8 cellular contexts compared by ENCODE assay signal in the genomic region with DNA sequence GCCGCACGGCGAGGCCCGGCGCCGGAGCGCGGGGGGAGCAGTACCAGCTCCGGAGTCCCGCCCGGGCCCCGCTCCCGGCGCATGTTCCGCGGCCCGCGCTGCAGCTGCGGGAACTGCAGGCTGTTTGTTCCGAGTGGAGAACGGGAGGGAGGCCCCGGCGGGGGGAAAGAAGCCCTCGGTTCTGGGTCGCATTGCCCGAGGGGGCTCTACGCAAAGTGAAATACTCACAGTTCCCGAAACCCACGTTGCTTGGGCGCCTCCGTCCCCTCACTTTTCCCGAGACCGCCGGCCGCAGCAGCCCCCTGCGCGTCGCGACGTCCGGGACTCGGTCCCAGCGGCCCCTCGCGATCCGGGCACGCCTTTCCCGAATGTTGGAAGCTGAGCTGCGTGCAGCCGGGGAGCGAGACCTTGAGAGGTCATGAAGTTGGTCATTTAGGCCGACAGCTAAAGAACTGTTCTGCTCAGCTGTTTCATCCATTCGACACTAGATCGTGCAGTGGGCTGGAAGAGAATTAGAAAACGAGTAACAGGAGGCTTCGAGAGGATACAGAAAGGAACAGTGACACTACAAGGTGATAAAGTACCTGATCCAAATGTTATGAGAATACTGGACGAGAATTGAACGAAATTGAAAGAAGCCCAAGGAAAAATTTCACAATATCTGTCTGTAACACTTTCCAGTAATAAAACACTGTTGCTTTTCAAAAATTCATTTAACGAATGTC. TPM values are rescaled to one million over a fixed set of nuclear protein-coding genes. Genes with fewer than 3 reads are reported as not detected.
DNase-seq lines count a peak whose midpoint lies in the region; ATAC-seq and TF ChIP-seq lines count a peak whose summit lies in the region.

No MANE protein-coding gene starts in this region.

- H3K4me1 ChIP-seq in heart right ventricle: peaks cover 2 to 31% (median 20%) of the 10 kb centered on the region in 9 donors

- peak overlapping the region; percentile 63 to 97 (median 85) for H3K27ac ChIP-seq in heart right ventricle

- peaks cover 2% of the 10 kb centered on the region for H3K36me3 Mint-ChIP-seq in activated naive CD4-positive, alpha-beta T cell treated with anti-CD3 and anti-CD28 coated beads, Interleukin-2, amount 50 U/mL, for 24 hours

- H3K4me3 ChIP-seq in LNCaP clone FGC (ENCODE audit: low read depth, low read length) (peak overlapping the region; percentile 94), heart right ventricle (peak overlapping the region; percentile 43 to 99 (median 97))

- no peaks in the 10 kb centered on the region for H3K9me3 ChIP-seq in heart right ventricle

- TF ChIP-seq CTCF in LNCaP clone FGC (IDR thresholded peaks at IDR 0.05; ENCODE audit: control insufficient read depth, extremely low read depth, insufficient read depth) (no peak), heart right ventricle (IDR thresholded peaks at IDR 0.05) (peak in 5 of 9 donors; percentile 14 to 36 (median 28))

- no peaks in the 10 kb centered on the region for H3K27me3 ChIP-seq in heart right ventricle

- intact Hi-C loops in heart right ventricle (cut with DNase I): loop anchor here in 2 of 10 donors (5.0 kb wide), 2 partner anchors 53 to 98 kb away; a partner anchor contains a TSS

- ATAC-seq in GM21423 (IDR thresholded peaks at IDR 0.05; ENCODE audit: unreplicated experiment) (peak; percentile 3), heart right ventricle (peak in 7 of 8 donors; percentile 13 to 61 (median 23))

- WGBS in heart right ventricle, 2 donors: 2 to 3% methylated on average over 50 to 59 of the region's 59 CpGs

- H3K9me3 Mint-ChIP-seq in activated naive CD4-positive, alpha-beta T cell treated with anti-CD3 and anti-CD28 coated beads, Interleukin-2, amount 50 U/mL, for 24 hours: no peaks in the 10 kb centered on the region

- H3K4me3 Mint-ChIP-seq in activated naive CD4-positive, alpha-beta T cell treated with anti-CD3 and anti-CD28 coated beads, Interleukin-2, amount 50 U/mL, for 24 hours: peak overlapping the region; percentile 81

- peaks cover 3% of the 10 kb centered on the region for H3K27me3 Mint-ChIP-seq in activated naive CD4-positive, alpha-beta T cell treated with anti-CD3 and anti-CD28 coated beads, Interleukin-2, amount 50 U/mL, for 24 hours

- H3K27ac Mint-ChIP-seq in activated naive CD4-positive, alpha-beta T cell treated with anti-CD3 and anti-CD28 coated beads, Interleukin-2, amount 50 U/mL, for 24 hours: peak overlapping the region; percentile 20

- DNase-seq in DMS53 (lab: John Stamatoyannopoulos, UW): peak; percentile 72
- no peak for DNase-seq in DMS53 treated with DMSO at 0.1 percent for 48 hours (lab: John Stamatoyannopoulos, UW; ENCODE audit: unreplicated experiment)
- DNase-seq in LNCaP clone FGC (ENCODE audit: low read depth): no peak
- peak; percentile 7 to 40 for DNase-seq in heart right ventricle
- peak; percentile 2 for DNase-seq in pons (ENCODE audit: low spot score)
- no peak for DNase-seq in NCI-H526 treated with DMSO at 0.1 percent for 48 hours (lab: John Stamatoyannopoulos, UW)

- H3K36me3 ChIP-seq in heart right ventricle: no peaks in the 10 kb centered on the region

- H3K4me1 Mint-ChIP-seq in activated naive CD4-positive, alpha-beta T cell treated with anti-CD3 and anti-CD28 coated beads, Interleukin-2, amount 50 U/mL, for 24 hours: peaks cover 14% of the 10 kb centered on the region

RNA-seq across cellular contexts. Expression of a gene that starts 0.6 kb away (rescaled TPM):
- total RNA-seq in heart right ventricle: 10 to 100 TPM in 9 of 10 donors, 1 to 10 TPM in 1; 7.9 to 25.6 (median 19.2) TPM
- 10 to 100 TPM in 1 of 2 donors, 1 to 10 TPM in 1; 5.8 to 17.5 TPM for polyA plus RNA-seq in heart right ventricle

Comparison
In these comparisons a context has a peak if more than half of its experiments do, and no peak if none do; other contexts are left out.
1. DNase-seq: peak in DMS53 (single experiment), heart right ventricle (2 of 2) and pons (single experiment); none in DMS53 treated with DMSO at 0.1 percent for 48 hours (single experiment), LNCaP clone FGC (single experiment) and NCI-H526 treated with DMSO at 0.1 percent for 48 hours (single experiment).